In the genomic region with DNA sequence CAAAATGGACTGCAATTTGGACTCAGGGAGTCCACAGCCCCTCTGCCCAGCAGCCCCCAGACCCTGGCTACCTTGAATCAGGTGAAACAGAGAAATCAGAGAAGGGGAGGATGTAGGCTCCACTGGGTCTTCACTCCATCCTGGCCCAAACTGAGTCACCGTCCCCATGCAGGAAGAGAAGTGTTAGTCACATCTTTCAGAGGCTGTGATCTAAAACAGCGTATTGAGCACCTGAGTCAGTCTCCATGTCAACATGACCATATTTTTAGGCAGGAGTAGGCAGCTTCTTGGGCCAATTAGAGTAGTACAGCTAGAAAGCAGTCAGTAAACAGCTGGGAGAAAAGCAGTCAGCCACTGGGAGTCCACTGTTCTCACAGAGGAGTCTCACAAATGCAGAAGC, we compare ENCODE assay signal across 1 cellular context.
TF ChIP-seq lines count a peak whose summit lies in the region.

No MANE protein-coding gene starts in this region.

TF ChIP-seq in SK-N-SH, 30 proteins besides CTCF, POLR2A, EP300 and RAD21 (continued from another document):
- TF ChIP-seq, protein P1, sequence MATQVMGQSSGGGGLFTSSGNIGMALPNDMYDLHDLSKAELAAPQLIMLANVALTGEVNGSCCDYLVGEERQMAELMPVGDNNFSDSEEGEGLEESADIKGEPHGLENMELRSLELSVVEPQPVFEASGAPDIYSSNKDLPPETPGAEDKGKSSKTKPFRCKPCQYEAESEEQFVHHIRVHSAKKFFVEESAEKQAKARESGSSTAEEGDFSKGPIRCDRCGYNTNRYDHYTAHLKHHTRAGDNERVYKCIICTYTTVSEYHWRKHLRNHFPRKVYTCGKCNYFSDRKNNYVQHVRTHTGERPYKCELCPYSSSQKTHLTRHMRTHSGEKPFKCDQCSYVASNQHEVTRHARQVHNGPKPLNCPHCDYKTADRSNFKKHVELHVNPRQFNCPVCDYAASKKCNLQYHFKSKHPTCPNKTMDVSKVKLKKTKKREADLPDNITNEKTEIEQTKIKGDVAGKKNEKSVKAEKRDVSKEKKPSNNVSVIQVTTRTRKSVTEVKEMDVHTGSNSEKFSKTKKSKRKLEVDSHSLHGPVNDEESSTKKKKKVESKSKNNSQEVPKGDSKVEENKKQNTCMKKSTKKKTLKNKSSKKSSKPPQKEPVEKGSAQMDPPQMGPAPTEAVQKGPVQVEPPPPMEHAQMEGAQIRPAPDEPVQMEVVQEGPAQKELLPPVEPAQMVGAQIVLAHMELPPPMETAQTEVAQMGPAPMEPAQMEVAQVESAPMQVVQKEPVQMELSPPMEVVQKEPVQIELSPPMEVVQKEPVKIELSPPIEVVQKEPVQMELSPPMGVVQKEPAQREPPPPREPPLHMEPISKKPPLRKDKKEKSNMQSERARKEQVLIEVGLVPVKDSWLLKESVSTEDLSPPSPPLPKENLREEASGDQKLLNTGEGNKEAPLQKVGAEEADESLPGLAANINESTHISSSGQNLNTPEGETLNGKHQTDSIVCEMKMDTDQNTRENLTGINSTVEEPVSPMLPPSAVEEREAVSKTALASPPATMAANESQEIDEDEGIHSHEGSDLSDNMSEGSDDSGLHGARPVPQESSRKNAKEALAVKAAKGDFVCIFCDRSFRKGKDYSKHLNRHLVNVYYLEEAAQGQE (IDR thresholded peaks at IDR 0.05; ENCODE audit: low read depth, low read length): no peak
- TF ChIP-seq FOSL2 (IDR thresholded peaks at IDR 0.05; ENCODE audit: borderline replicate concordance, low read depth) (no peak), EZH2phosphoT487 (IDR thresholded peaks at IDR 0.05; ENCODE audit: borderline replicate concordance, low read depth) (no peak), RXRA (IDR thresholded peaks at IDR 0.05; ENCODE audit: borderline replicate concordance, low read depth) (no peak), GATA2 (CRISPR knock-in tag; IDR thresholded peaks at IDR 0.05) (no peak), NFIC (IDR thresholded peaks at IDR 0.05; ENCODE audit: borderline replicate concordance) (no peak)
